Comparison of ENCODE assay signal across 25 cellular contexts in the genomic region with DNA sequence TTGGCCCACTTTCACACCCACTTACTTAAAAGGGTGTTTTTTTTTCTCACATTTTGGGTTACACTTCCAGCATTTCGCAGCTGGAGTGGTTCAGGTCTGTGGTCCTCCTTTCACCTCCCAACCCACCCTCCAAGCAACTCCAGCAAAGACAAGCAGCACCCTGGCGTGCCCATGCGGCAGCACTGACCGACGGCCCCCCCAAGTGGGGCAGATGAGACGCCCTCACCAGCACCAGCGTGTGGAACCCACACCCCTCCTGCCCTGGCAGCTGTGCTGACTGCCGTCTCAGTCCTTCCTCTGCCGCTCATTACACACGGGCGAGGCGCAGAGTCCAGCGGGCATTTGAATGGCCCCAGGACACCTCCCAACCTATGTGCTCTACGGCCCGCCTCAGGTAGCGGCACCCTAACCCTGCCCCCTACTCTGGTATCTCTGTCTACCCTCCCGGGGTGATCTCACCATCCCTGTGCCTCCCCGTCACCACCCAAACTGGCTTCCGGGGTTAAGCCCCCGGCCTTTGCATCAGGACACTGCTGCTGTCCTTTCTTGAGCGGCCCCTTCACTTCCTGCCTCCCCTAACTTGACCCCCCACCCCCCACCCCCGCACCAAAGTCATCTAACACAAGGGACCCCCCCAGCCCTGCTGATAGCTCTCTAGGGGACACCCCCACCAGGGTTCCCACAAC. TPM values are rescaled to one million over a fixed set of nuclear protein-coding genes. Genes with fewer than 3 reads are reported as not detected.
DNase-seq lines count a peak whose midpoint lies in the region; ATAC-seq and TF ChIP-seq lines count a peak whose summit lies in the region.
"Had no signal": no experiment of that assay in that cellular context is flagged by ENCODE, and none has a peak within 500 bp of the region (broad histone marks: within the 10 kb centered on the region; RNA-seq: fewer than 3 reads in every experiment).

No MANE protein-coding gene starts in this region.

- no peaks in the 10 kb centered on the region for H3K9me3 Mint-ChIP-seq in H9
- H3K9me3 Mint-ChIP-seq in T-helper 2 cell treated with Interferon-gamma antibody and Interleukin-4, amounts not matched to agents 5 μg/mL and 100 μg/mL, for 36 hours = no peaks in the 10 kb centered on the region
- H3K9me3 Mint-ChIP-seq: central memory CD8-positive, alpha-beta T cell; naive thymus-derived CD8-positive, alpha-beta T cell; stimulated activated effector memory CD8-positive, alpha-beta T cell treated with anti-CD3 and anti-CD28 coated beads, Interleukin-12 subunit alpha, Interleukin-12 subunit beta, amount 100 ng/mL, for 72 hours had no signal

- no peaks in the 10 kb centered on the region for H3K27me3 ChIP-seq in H9 (ENCODE audit: insufficient read depth, low read length)
- no peaks in the 10 kb centered on the region for H3K27me3 ChIP-seq in osteoblast (ENCODE audit: insufficient read depth, low read length)
- H3K27me3 ChIP-seq: body of pancreas, esophagus squamous epithelium, foreskin keratinocyte, heart right ventricle had no signal

- H3K36me3 Mint-ChIP-seq in H9 (ENCODE audit: insufficient read depth in 1 of 3, low read depth in 3 of 3) = peaks cover 25 to 57% (median 41%) of the 10 kb centered on the region in 3 experiments
- peaks cover 12% of the 10 kb centered on the region for H3K36me3 Mint-ChIP-seq in T-helper 2 cell treated with Interferon-gamma antibody and Interleukin-4, amounts not matched to agents 5 μg/mL and 100 μg/mL, for 36 hours (ENCODE audit: low read depth)

- no peaks in the 10 kb centered on the region for H4K20me1 ChIP-seq in H9 (ENCODE audit: control insufficient read depth, insufficient read depth, insufficient read length)
- no peaks in the 10 kb centered on the region for H4K20me1 ChIP-seq in osteoblast (ENCODE audit: insufficient read depth, low read length)

- H3K18ac ChIP-seq in H9 (ENCODE audit: insufficient read length, low read depth, low read length) = no peak overlapping the region

- no peak overlapping the region for H2AK5ac ChIP-seq in H9 (ENCODE audit: insufficient read length, low read length)

- H3K27ac ChIP-seq in H9 (ENCODE audit: insufficient read length, low read depth, low read length) = no peak overlapping the region
- H3K27ac ChIP-seq in coronary artery = no peak overlapping the region
- H3K27ac ChIP-seq in osteoblast (ENCODE audit: low read depth, low read length) = no peak overlapping the region
- H3K27ac ChIP-seq: body of pancreas, C4-2B, esophagus squamous epithelium, foreskin keratinocyte, heart right ventricle, lower lobe of right lung had no signal

- no peak for TF ChIP-seq CTCF in H9 (conservative IDR thresholded peaks at IDR 0.05)
- no peak for TF ChIP-seq CTCF in coronary artery (IDR thresholded peaks at IDR 0.05)
- no peak for TF ChIP-seq CTCF in osteoblast (IDR thresholded peaks at IDR 0.05; ENCODE audit: extremely low read depth, low read depth, low read length)

- no peak overlapping the region; a peak in 1 of 5 replicates for H3K4me3 Mint-ChIP-seq in H9
- H3K4me3 Mint-ChIP-seq in T-helper 2 cell treated with Interferon-gamma antibody and Interleukin-4, amounts not matched to agents 5 μg/mL and 100 μg/mL, for 36 hours = no peak overlapping the region
- H3K4me3 Mint-ChIP-seq: central memory CD8-positive, alpha-beta T cell; naive thymus-derived CD8-positive, alpha-beta T cell; stimulated activated effector memory CD8-positive, alpha-beta T cell treated with anti-CD3 and anti-CD28 coated beads, Interleukin-12 subunit alpha, Interleukin-12 subunit beta, amount 100 ng/mL, for 72 hours had no signal

- no peak for ATAC-seq in GM19467 (IDR thresholded peaks at IDR 0.05; ENCODE audit: unreplicated experiment)
- ATAC-seq: body of pancreas; foreskin keratinocyte; heart right ventricle; lower lobe of right lung; naive thymus-derived CD8-positive, alpha-beta T cell; stimulated activated effector memory CD8-positive, alpha-beta T cell treated with anti-CD3 and anti-CD28 coated beads, Interleukin-12 subunit alpha, Interleukin-12 subunit beta, amount 100 ng/mL, for 72 hours had no signal

- H3K79me1 ChIP-seq in H9 (ENCODE audit: insufficient read depth, low read depth, low read length, poor library complexity, severe bottlenecking) = no peaks in the 10 kb centered on the region

- H2BK12ac ChIP-seq in H9 (ENCODE audit: insufficient read length, low read depth, low read length) = no peak overlapping the region

- peak overlapping the region in 2 of 3 experiments; percentile 77 to 94; a peak in 6 of 7 replicates for H3K27ac Mint-ChIP-seq in H9
- H3K27ac Mint-ChIP-seq in T-helper 2 cell treated with Interferon-gamma antibody and Interleukin-4, amounts not matched to agents 5 μg/mL and 100 μg/mL, for 36 hours = no peak overlapping the region
- H3K27ac Mint-ChIP-seq: stimulated activated effector memory CD8-positive, alpha-beta T cell treated with anti-CD3 and anti-CD28 coated beads, Interleukin-12 subunit alpha, Interleukin-12 subunit beta, amount 100 ng/mL, for 72 hours had no signal

- no peak overlapping the region for H2BK20ac ChIP-seq in H9 (ENCODE audit: low read depth, low read length, poor library complexity, severe bottlenecking)

- H3K56ac ChIP-seq in H9 (ENCODE audit: insufficient read length, low read depth, low read length) = no peak overlapping the region

- peak; percentile 19 for DNase-seq in D341Med (ENCODE audit: low spot score)
- no peak for DNase-seq in H9
- peak; percentile 58 for DNase-seq in coronary artery (ENCODE audit: low spot score)
- peak; percentile 71 for DNase-seq in osteoblast (ENCODE audit: insufficient read length, low spot score, missing footprints)
- no peak for DNase-seq in T-helper 2 cell treated with Interferon-gamma antibody and Interleukin-4, amounts not matched to agents 5 μg/mL and 100 μg/mL, for 36 hours (ENCODE audit: low spot score)
- no peak for DNase-seq in NCI-H2081 (lab: John Stamatoyannopoulos, UW)
- no peak for DNase-seq in activated CD4-positive, CD25-positive, alpha-beta regulatory T cell treated with anti-CD3 and anti-CD28 coated beads, Interleukin-2, amount 50 U/mL, for 72 hours
- DNase-seq: activated CD4-positive, CD25-positive, alpha-beta regulatory T cell; activated naive CD4-positive, alpha-beta T cell treated with anti-CD3 and anti-CD28 coated beads, Interleukin-2, amount 50 U/mL, for 16 hours; body of pancreas; Caco-2; dermis blood vessel endothelial cell; esophagus squamous epithelium; foreskin keratinocyte; heart right ventricle; lower lobe of right lung; naive thymus-derived CD8-positive, alpha-beta T cell; NCI-H446; NCI-H748 treated with DMSO at 0.1 percent for 48 hours; occipital lobe; RPMI8226 had no signal

- no peak overlapping the region for H3K4ac ChIP-seq in H9 (ENCODE audit: low read depth, low read length)

- H4K91ac ChIP-seq in H9 (ENCODE audit: insufficient read length, low read depth, low read length) = no peak overlapping the region

- H3K9me3 ChIP-seq in H9 (ENCODE audit: control insufficient read depth, low read depth, low read length) (no peaks in the 10 kb centered on the region), osteoblast (ENCODE audit: low read depth, low read length) (no peaks in the 10 kb centered on the region)
- H3K9me3 ChIP-seq: body of pancreas, Caco-2, esophagus squamous epithelium, heart right ventricle, lower lobe of right lung had no signal

- H4K5ac ChIP-seq in H9 (ENCODE audit: insufficient read length, low read depth, low read length) = no peak overlapping the region

- peaks cover 15% of the 10 kb centered on the region for H3K36me3 ChIP-seq in osteoblast (ENCODE audit: insufficient read depth, low read length)

- H3K14ac ChIP-seq in H9 (ENCODE audit: insufficient read depth, low read length) = no peak overlapping the region

- H2BK15ac ChIP-seq in H9 (ENCODE audit: low read depth, low read length) = no peak overlapping the region

- no peak overlapping the region for H3K4me2 ChIP-seq in H9 (ENCODE audit: insufficient read depth, insufficient read length, low read length)
- no peak overlapping the region for H3K4me2 ChIP-seq in osteoblast (ENCODE audit: insufficient read depth, low read length)

- H2BK5ac ChIP-seq in H9 (ENCODE audit: insufficient read length, low read length) = no peak overlapping the region

- H3K4me3 ChIP-seq in coronary artery = no peak overlapping the region
- H3K4me3 ChIP-seq in osteoblast (ENCODE audit: insufficient read depth, low read length) = no peak overlapping the region
- H3K4me3 ChIP-seq: body of pancreas, esophagus squamous epithelium, heart right ventricle, lower lobe of right lung had no signal

- H3K79me2 ChIP-seq in H9 (ENCODE audit: insufficient read depth, low read length) = peaks cover 14% of the 10 kb centered on the region; the same call in 1 of the 2 replicates
- H3K79me2 ChIP-seq in osteoblast (ENCODE audit: insufficient read depth, low read length) = peaks cover 30% of the 10 kb centered on the region

- H2AFZ ChIP-seq in H9 (ENCODE audit: low read length) = no peak overlapping the region
- no peak overlapping the region for H2AFZ ChIP-seq in osteoblast (ENCODE audit: low read length)

- no peak overlapping the region for H3K23ac ChIP-seq in H9 (ENCODE audit: insufficient read length, low read depth, low read length)

- no peaks in the 10 kb centered on the region for H3K4me1 ChIP-seq in H9 (ENCODE audit: insufficient read depth, low read length)
- H3K4me1 ChIP-seq in osteoblast (ENCODE audit: insufficient read depth, low read length) = no peaks in the 10 kb centered on the region
- H3K4me1 ChIP-seq: Caco-2, esophagus squamous epithelium, foreskin keratinocyte had no signal

- H3K27me3 Mint-ChIP-seq in H9 (ENCODE audit: low read depth) = no peaks in the 10 kb centered on the region
- H3K27me3 Mint-ChIP-seq in T-helper 2 cell treated with Interferon-gamma antibody and Interleukin-4, amounts not matched to agents 5 μg/mL and 100 μg/mL, for 36 hours (ENCODE audit: low read depth) = no peaks in the 10 kb centered on the region
- H3K27me3 Mint-ChIP-seq: central memory CD8-positive, alpha-beta T cell; naive thymus-derived CD8-positive, alpha-beta T cell had no signal

- no peak overlapping the region for H2BK120ac ChIP-seq in H9 (ENCODE audit: low read depth, low read length, poor library complexity, severe bottlenecking)

- no peaks in the 10 kb centered on the region for H3K4me1 Mint-ChIP-seq in H9
- peaks cover 2% of the 10 kb centered on the region for H3K4me1 Mint-ChIP-seq in T-helper 2 cell treated with Interferon-gamma antibody and Interleukin-4, amounts not matched to agents 5 μg/mL and 100 μg/mL, for 36 hours (ENCODE audit: low read depth)

- H3K9ac ChIP-seq in H9 (ENCODE audit: extremely low read depth, insufficient read length, low read length) = no peak overlapping the region

- H4K8ac ChIP-seq in H9 (replicated peaks; ENCODE audit: insufficient read length, low read depth, low read length) = no peak overlapping the region

- no peaks in the 10 kb centered on the region for H3K23me2 ChIP-seq in H9 (ENCODE audit: insufficient read length, low read depth, low read length, poor library complexity, severe bottlenecking)

- no CpG with 5 or more reads among the region's 22 CpGs for WGBS in H9 (ENCODE audit: extremely low coverage, insufficient read length, low lambda C conversion rate)

- no peak overlapping the region for H3T11ph ChIP-seq in H9 (ENCODE audit: low read length)

RNA-seq across cellular contexts. Expression of a gene that starts 10.9 kb away (rescaled TPM):
- total RNA-seq in H9 (2021) (68.7 and 69.2 TPM in 2 replicates), osteoblast (122 and 145 TPM in 2 replicates)

RNA-seq across cellular contexts. Expression of a gene that starts 33.4 kb away (rescaled TPM):
- total RNA-seq in H9 (2021) = 32.8 and 36.0 TPM in 2 replicates
- total RNA-seq in osteoblast = 3.2 and 6.9 TPM in 2 replicates

Comparison
In these comparisons a context has a peak if more than half of its experiments do, and no peak if none do; other contexts are left out.
1. DNase-seq: peak in D341Med (single experiment), coronary artery (single experiment) and osteoblast (single experiment); none in H9 (single experiment), T-helper 2 cell treated with Interferon-gamma antibody and Interleukin-4, amounts not matched to agents 5 μg/mL and 100 μg/mL, for 36 hours (single experiment), NCI-H2081 (0 of 2) and activated CD4-positive, CD25-positive, alpha-beta regulatory T cell treated with anti-CD3 and anti-CD28 coated beads, Interleukin-2, amount 50 U/mL, for 72 hours (single experiment).